Comparison of ENCODE assay signal across 1 cellular context in the genomic region with DNA sequence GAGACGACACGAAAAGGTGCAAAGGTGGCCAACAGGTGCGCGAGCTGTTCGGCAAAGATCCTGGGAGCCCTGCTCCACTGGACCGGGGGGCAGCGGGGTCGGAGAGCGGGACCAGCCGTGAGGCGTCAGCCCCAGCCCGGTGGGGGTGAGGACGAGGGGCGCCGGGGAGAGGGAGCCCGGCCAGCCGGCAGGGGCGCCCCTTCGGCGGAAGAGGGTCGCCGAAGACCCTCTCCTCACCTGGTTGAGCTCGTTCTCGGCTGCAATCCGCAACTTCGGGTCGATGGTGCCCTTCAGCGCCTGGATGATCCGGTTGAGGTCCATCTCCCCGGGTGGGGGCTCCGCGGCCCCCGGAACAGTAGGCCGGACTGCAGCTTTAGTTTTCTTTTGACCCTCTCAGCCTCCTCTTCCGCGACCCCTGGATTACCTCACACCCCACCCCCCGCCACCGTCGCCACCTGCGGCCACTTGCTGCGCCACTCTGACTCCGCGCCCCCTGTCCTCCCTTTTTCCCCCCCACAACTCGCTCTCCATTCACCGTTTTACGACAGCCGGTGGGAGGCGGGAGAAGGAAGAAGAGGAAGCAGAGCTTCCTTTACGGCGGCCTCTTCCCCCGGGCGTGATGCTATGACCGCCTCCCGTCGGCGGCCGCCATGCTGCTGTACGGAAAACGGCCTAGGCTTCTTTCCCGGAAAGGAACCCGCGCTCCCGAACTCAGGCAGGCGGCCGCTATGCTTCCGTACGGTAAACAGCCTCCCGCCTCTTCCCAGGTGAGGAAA.
A peak's percentile ranks its signal among the peaks of the same experiment; 100 is the strongest.
TF ChIP-seq lines count a peak whose summit lies in the region.

TSS of gene IPO8 (minus strand) at position 543 of the 776 bp plus-strand sequence. CDS start at position 321, 222 bp downstream.

TF ChIP-seq in K562, 482 proteins besides CTCF, POLR2A, EP300 and RAD21 (continued from another document and continues in another):
- TF ChIP-seq, protein P1, sequence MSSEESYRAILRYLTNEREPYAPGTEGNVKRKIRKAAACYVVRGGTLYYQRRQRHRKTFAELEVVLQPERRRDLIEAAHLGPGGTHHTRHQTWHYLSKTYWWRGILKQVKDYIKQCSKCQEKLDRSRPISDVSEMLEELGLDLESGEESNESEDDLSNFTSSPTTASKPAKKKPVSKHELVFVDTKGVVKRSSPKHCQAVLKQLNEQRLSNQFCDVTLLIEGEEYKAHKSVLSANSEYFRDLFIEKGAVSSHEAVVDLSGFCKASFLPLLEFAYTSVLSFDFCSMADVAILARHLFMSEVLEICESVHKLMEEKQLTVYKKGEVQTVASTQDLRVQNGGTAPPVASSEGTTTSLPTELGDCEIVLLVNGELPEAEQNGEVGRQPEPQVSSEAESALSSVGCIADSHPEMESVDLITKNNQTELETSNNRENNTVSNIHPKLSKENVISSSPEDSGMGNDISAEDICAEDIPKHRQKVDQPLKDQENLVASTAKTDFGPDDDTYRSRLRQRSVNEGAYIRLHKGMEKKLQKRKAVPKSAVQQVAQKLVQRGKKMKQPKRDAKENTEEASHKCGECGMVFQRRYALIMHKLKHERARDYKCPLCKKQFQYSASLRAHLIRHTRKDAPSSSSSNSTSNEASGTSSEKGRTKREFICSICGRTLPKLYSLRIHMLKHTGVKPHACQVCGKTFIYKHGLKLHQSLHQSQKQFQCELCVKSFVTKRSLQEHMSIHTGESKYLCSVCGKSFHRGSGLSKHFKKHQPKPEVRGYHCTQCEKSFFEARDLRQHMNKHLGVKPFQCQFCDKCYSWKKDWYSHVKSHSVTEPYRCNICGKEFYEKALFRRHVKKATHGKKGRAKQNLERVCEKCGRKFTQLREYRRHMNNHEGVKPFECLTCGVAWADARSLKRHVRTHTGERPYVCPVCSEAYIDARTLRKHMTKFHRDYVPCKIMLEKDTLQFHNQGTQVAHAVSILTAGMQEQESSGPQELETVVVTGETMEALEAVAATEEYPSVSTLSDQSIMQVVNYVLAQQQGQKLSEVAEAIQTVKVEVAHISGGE (CRISPR knock-in tag; IDR thresholded peaks at IDR 0.05), result peak in 1 of 3 experiments; percentile 86; a peak in 2 of 6 replicates
- TF ChIP-seq, protein P2, sequence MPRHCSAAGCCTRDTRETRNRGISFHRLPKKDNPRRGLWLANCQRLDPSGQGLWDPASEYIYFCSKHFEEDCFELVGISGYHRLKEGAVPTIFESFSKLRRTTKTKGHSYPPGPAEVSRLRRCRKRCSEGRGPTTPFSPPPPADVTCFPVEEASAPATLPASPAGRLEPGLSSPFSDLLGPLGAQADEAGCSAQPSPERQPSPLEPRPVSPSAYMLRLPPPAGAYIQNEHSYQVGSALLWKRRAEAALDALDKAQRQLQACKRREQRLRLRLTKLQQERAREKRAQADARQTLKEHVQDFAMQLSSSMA (CRISPR knock-in tag; IDR thresholded peaks at IDR 0.05), result no peak
- TF ChIP-seq ZNF583 (CRISPR knock-in tag; IDR thresholded peaks at IDR 0.05) (no peak), ZBTB33 (CRISPR knock-in tag; IDR thresholded peaks at IDR 0.05) (no peak), SNAPC5 (CRISPR knock-in tag; IDR thresholded peaks at IDR 0.05) (no peak), ATF7 (IDR thresholded peaks at IDR 0.05) (peak; percentile 68), MAFK (IDR thresholded peaks at IDR 0.05; ENCODE audit: low read length) (no peak), PCBP2 (IDR thresholded peaks at IDR 0.05; ENCODE audit: low read depth, low read length, poor library complexity, severe bottlenecking) (no peak), ELF2 (CRISPR knock-in tag; IDR thresholded peaks at IDR 0.05) (peak; percentile 46; the same call in 1 of the 2 replicates), PURB (CRISPR knock-in tag; IDR thresholded peaks at IDR 0.05; ENCODE audit: low read depth) (no peak), RFX1 (IDR thresholded peaks at IDR 0.05) (no peak), RBM25 (IDR thresholded peaks at IDR 0.05; ENCODE audit: low read depth, low read length, severe bottlenecking) (no peak), MYNN (IDR thresholded peaks at IDR 0.05) (no peak), MYNN (CRISPR knock-in tag; IDR thresholded peaks at IDR 0.05) (no peak), ZNF785 (CRISPR knock-in tag; IDR thresholded peaks at IDR 0.05) (no peak), PRDM10 (IDR thresholded peaks at IDR 0.05; ENCODE audit: partially characterized antibody) (no peak), ZBTB34 (CRISPR knock-in tag; IDR thresholded peaks at IDR 0.05) (no peak), MEIS2 (IDR thresholded peaks at IDR 0.05; ENCODE audit: partially characterized antibody) (no peak), BRCA1 (IDR thresholded peaks at IDR 0.05) (no peak), BRCA1 (CRISPR knock-in tag; IDR thresholded peaks at IDR 0.05) (no peak), PRPF4 (IDR thresholded peaks at IDR 0.05; ENCODE audit: insufficient read depth, low read depth, low read length, poor library complexity, severe bottlenecking) (no peak), ZNF324 (CRISPR knock-in tag; IDR thresholded peaks at IDR 0.05) (no peak), PKNOX1 (IDR thresholded peaks at IDR 0.05) (no peak), ZSCAN29 (IDR thresholded peaks at IDR 0.05) (no peak), NCOA1 (IDR thresholded peaks at IDR 0.05; ENCODE audit: low read depth) (no peak), FUS (optimal IDR thresholded peaks at IDR 0.05; ENCODE audit: low read depth, low read length) (no peak), TFAP4 (CRISPR knock-in tag; IDR thresholded peaks at IDR 0.05; ENCODE audit: borderline replicate concordance) (peak; percentile 26; the same call in 1 of the 2 replicates), GTF2A2 (tag; IDR thresholded peaks at IDR 0.05) (no peak), DDX20 (tag; IDR thresholded peaks at IDR 0.05; ENCODE audit: low read depth) (no peak), ZC3H11A (IDR thresholded peaks at IDR 0.05; ENCODE audit: low read depth, low read length) (no peak), ILK (tag; IDR thresholded peaks at IDR 0.05; ENCODE audit: borderline replicate concordance, low read depth) (no peak), HMBOX1 (IDR thresholded peaks at IDR 0.05) (no peak), ZNF766 (CRISPR knock-in tag; conservative IDR thresholded peaks at IDR 0.05) (peak; percentile 72), ADNP (tag; IDR thresholded peaks at IDR 0.05) (no peak), KLF13 (tag; IDR thresholded peaks at IDR 0.05; ENCODE audit: borderline replicate concordance, low read depth) (no peak), ERF (CRISPR knock-in tag; IDR thresholded peaks at IDR 0.05) (no peak)
- TF ChIP-seq, protein P3, sequence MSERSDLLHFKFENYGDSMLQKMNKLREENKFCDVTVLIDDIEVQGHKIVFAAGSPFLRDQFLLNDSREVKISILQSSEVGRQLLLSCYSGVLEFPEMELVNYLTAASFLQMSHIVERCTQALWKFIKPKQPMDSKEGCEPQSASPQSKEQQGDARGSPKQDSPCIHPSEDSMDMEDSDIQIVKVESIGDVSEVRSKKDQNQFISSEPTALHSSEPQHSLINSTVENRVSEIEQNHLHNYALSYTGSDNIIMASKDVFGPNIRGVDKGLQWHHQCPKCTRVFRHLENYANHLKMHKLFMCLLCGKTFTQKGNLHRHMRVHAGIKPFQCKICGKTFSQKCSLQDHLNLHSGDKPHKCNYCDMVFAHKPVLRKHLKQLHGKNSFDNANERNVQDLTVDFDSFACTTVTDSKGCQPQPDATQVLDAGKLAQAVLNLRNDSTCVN (CRISPR knock-in tag; IDR thresholded peaks at IDR 0.05), result no peak
- TF ChIP-seq, protein P4, sequence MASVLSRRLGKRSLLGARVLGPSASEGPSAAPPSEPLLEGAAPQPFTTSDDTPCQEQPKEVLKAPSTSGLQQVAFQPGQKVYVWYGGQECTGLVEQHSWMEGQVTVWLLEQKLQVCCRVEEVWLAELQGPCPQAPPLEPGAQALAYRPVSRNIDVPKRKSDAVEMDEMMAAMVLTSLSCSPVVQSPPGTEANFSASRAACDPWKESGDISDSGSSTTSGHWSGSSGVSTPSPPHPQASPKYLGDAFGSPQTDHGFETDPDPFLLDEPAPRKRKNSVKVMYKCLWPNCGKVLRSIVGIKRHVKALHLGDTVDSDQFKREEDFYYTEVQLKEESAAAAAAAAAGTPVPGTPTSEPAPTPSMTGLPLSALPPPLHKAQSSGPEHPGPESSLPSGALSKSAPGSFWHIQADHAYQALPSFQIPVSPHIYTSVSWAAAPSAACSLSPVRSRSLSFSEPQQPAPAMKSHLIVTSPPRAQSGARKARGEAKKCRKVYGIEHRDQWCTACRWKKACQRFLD (CRISPR knock-in tag; IDR thresholded peaks at IDR 0.05), result peak; percentile 60; the same call in 1 of the 2 replicates
- TF ChIP-seq, protein P5, sequence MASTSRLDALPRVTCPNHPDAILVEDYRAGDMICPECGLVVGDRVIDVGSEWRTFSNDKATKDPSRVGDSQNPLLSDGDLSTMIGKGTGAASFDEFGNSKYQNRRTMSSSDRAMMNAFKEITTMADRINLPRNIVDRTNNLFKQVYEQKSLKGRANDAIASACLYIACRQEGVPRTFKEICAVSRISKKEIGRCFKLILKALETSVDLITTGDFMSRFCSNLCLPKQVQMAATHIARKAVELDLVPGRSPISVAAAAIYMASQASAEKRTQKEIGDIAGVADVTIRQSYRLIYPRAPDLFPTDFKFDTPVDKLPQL (IDR thresholded peaks at IDR 0.05; ENCODE audit: extremely low read depth, insufficient read length), result no peak
